8 cellular contexts compared by ENCODE assay signal in the genomic region with DNA sequence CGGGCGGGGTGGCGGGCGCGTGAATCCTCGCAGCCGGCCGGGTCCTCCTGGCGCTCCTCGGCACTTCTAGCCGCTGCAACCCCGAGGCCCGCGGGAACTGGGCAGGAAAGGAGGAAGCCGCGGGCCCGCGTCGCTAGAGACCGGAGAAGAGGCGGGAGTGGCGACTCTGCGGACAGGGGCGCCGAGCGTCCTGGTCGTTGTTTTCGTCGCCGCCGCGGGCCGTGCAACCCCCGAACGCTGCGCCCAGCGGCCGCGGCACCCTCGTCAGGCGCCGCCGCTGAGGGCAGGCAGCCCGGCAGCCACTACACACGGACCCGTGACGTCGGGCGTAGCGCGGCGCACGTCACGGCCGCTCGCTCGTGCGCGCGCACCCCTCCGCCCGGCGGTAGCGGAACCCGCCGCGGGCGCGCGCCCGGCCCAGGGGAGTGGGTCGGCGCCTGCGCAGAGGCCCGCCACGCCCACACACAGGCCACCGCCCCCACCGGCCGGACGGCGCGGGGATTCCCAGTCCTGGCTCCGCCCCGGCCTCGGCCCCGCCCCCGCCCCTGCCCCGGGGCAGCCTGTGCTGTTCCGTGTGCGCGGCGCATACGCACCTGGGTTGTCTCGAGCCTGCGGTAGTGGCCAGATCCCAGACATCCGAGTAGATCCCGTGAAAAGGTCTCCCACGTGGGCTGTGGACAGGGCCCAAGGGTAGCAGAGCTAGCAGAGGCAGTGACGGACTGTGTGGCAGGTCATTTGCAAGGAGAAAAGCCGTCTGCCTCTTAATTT. TPM values are rescaled to one million over a fixed set of nuclear protein-coding genes. Genes with fewer than 3 reads are reported as not detected.
A peak's percentile ranks its signal among the peaks of the same experiment; 100 is the strongest.
DNase-seq lines count a peak whose midpoint lies in the region; ATAC-seq, FAIRE-seq and TF ChIP-seq lines count a peak whose summit lies in the region.

A gene with protein sequence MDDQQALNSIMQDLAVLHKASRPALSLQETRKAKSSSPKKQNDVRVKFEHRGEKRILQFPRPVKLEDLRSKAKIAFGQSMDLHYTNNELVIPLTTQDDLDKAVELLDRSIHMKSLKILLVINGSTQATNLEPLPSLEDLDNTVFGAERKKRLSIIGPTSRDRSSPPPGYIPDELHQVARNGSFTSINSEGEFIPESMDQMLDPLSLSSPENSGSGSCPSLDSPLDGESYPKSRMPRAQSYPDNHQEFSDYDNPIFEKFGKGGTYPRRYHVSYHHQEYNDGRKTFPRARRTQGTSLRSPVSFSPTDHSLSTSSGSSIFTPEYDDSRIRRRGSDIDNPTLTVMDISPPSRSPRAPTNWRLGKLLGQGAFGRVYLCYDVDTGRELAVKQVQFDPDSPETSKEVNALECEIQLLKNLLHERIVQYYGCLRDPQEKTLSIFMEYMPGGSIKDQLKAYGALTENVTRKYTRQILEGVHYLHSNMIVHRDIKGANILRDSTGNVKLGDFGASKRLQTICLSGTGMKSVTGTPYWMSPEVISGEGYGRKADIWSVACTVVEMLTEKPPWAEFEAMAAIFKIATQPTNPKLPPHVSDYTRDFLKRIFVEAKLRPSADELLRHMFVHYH (minus strand): TSS at position 321 of the 768 bp plus-strand sequence. CDS start 44,846 bp downstream, outside the sequence.

- TF ChIP-seq CTCF in Calu3 (IDR thresholded peaks at IDR 0.05; ENCODE audit: unreplicated experiment) = no peak
- no peak for TF ChIP-seq CTCF in OCI-LY1 (IDR thresholded peaks at IDR 0.05; ENCODE audit: low read length)
- no peak for TF ChIP-seq CTCF in endothelial cell of umbilical vein (IDR thresholded peaks at IDR 0.05; ENCODE audit: extremely low read depth in 1 of 2, insufficient read depth in 1 of 2, low read depth in 1 of 2, low read length in 2 of 2)

- TF ChIP-seq POLR2A in endothelial cell of umbilical vein (IDR thresholded peaks at IDR 0.05; ENCODE audit: low read depth, low read length) = peak; percentile 83

- H3K4me3 Mint-ChIP-seq in Calu3 (ENCODE audit: low read depth, unreplicated experiment) = peak within 1 kb of the TSS; percentile 88

- CTCF ChIA-PET in Calu3 (lab: Charles Lee) (interaction anchor here (1.0 to 1.7 kb wide), 3 partner anchors 12 to 22 kb away, joined by 3 to 7 read pairs (median 3); no protein-coding TSS in a partner anchor), endothelial cell of umbilical vein (lab: Charles Lee) (interaction anchor here (0.7 to 1.2 kb wide), 3 partner anchors 14 to 28 kb away, joined by 3 to 4 read pairs (median 4); no protein-coding TSS in a partner anchor)

- H3K9me3 ChIP-seq in HUES6 (ENCODE audit: control insufficient read depth, insufficient read depth, low read depth, low read length) = no peaks in the 10 kb centered on the region
- H3K9me3 ChIP-seq in OCI-LY1 (ENCODE audit: low read length) = no peaks in the 10 kb centered on the region
- no peaks in the 10 kb centered on the region for H3K9me3 ChIP-seq in endothelial cell of umbilical vein (replicated peaks; ENCODE audit: control insufficient read depth, insufficient read depth, low read length)

- intact Hi-C loops in Calu3 (cut with micrococcal nuclease; ENCODE audit: unreplicated experiment) (no loop called here), endothelial cell of umbilical vein (cut with micrococcal nuclease) (loop anchor here (1.0 to 5.0 kb wide), 4 partner anchors 10 to 323 kb away; no protein-coding TSS in a partner anchor)

- H3K4me3 ChIP-seq in HUES6 (ENCODE audit: low read depth, low read length) = peak within 1 kb of the TSS; percentile 87
- peak within 1 kb of the TSS; percentile 89 for H3K4me3 ChIP-seq in OCI-LY1 (ENCODE audit: low read depth, low read length, poor library complexity, severe bottlenecking)
- H3K4me3 ChIP-seq in endothelial cell of umbilical vein (replicated peaks in 1 of 3; ENCODE audit: insufficient read depth in 1 of 3, low read depth in 1 of 3, low read length in 3 of 3) = peak within 1 kb of the TSS; percentile 69 to 77 (median 75)

- H3K36me3 ChIP-seq in HUES6 (ENCODE audit: control insufficient read depth, insufficient read depth, low read length) (no peaks in the 10 kb centered on the region), OCI-LY1 (ENCODE audit: insufficient read depth, low read length) (no peaks in the 10 kb centered on the region), endothelial cell of umbilical vein (ENCODE audit: control insufficient read depth in 2 of 2, extremely low read depth in 1 of 2, insufficient read depth in 2 of 2, low read length in 2 of 2) (no peaks in the 10 kb centered on the region)

- peak within 1 kb of the TSS; percentile 81 for H3K27ac Mint-ChIP-seq in Calu3 (ENCODE audit: unreplicated experiment)

- dilution Hi-C loops in endothelial cell of umbilical vein (cut with MboI; ENCODE audit: extremely low pct_ligation_motif_present, low sequenced_read_pairs) = no loop called here

- H3K4me1 ChIP-seq in HUES6 (ENCODE audit: control insufficient read depth, insufficient read depth, low read length) = peaks cover 9% of the 10 kb centered on the region
- peaks cover 48% of the 10 kb centered on the region for H3K4me1 ChIP-seq in OCI-LY1 (ENCODE audit: insufficient read depth, low read length, severe bottlenecking)
- H3K4me1 ChIP-seq in endothelial cell of umbilical vein (ENCODE audit: control insufficient read depth, extremely low read depth, insufficient read depth, low read length) = peaks cover 24% of the 10 kb centered on the region

- peak within 1 kb of the TSS; percentile 93 for H3K27ac ChIP-seq in HUES6 (ENCODE audit: low read depth, low read length)
- peak within 1 kb of the TSS; percentile 95 for H3K27ac ChIP-seq in OCI-LY1 (ENCODE audit: low read depth, low read length, poor library complexity, severe bottlenecking)
- peak within 1 kb of the TSS; percentile 94 for H3K27ac ChIP-seq in endothelial cell of umbilical vein (ENCODE audit: insufficient read depth, low read depth, low read length)

- H3K9ac ChIP-seq in HUES6 (ENCODE audit: low read length) (peak within 1 kb of the TSS; percentile 88), OCI-LY1 (ENCODE audit: low read length) (peak within 1 kb of the TSS; percentile 98), endothelial cell of umbilical vein (replicated peaks; ENCODE audit: extremely low read depth, insufficient read depth, low read length) (peak within 1 kb of the TSS; percentile 98)

- H4K20me1 ChIP-seq in OCI-LY1 (ENCODE audit: insufficient read depth, low read length) (no peaks in the 10 kb centered on the region), endothelial cell of umbilical vein (replicated peaks; ENCODE audit: control insufficient read depth, extremely low read depth, insufficient read depth, low read length) (no peaks in the 10 kb centered on the region)

- no peaks in the 10 kb centered on the region for H3K27me3 Mint-ChIP-seq in Calu3 (ENCODE audit: unreplicated experiment)

- H3K4me1 Mint-ChIP-seq in Calu3 (ENCODE audit: low read depth, unreplicated experiment) = peaks cover 28% of the 10 kb centered on the region

- peaks cover 25% of the 10 kb centered on the region for H3K36me3 Mint-ChIP-seq in Calu3 (ENCODE audit: insufficient read depth, unreplicated experiment)

- FAIRE-seq in endothelial cell of umbilical vein (lab: Jason Lieb, UNC) = peak; percentile 90

- no peaks in the 10 kb centered on the region for H3K9me1 ChIP-seq in endothelial cell of umbilical vein (replicated peaks; ENCODE audit: control insufficient read depth, extremely low read depth, insufficient read depth, low read length)

- H3K27me3 ChIP-seq in HUES6 (ENCODE audit: control insufficient read depth, insufficient read depth, low read length) = no peaks in the 10 kb centered on the region
- no peaks in the 10 kb centered on the region for H3K27me3 ChIP-seq in OCI-LY1 (ENCODE audit: insufficient read depth, low read length)
- H3K27me3 ChIP-seq in endothelial cell of umbilical vein (ENCODE audit: control insufficient read depth in 2 of 2, insufficient read depth in 2 of 2, low read length in 2 of 2) = no peaks in the 10 kb centered on the region

- H3K9me2 ChIP-seq in OCI-LY1 (ENCODE audit: low read depth, low read length) = no peaks in the 10 kb centered on the region

- DNase-seq in Calu3 (peak; percentile 96), activated T-cell treated with anti-CD3 and anti-CD28 coated beads for 1 hour (ENCODE audit: low read depth) (peak; percentile 97), endothelial cell of umbilical vein (ENCODE audit: low read depth, low spot score) (peak; percentile 91), middle frontal gyrus (ENCODE audit: extremely low spot score, low spot score) (peak; percentile 88)
- DNase-seq in stimulated activated CD8-positive, alpha-beta memory T cell treated with anti-CD3 and anti-CD28 coated beads, Interleukin-2, amount 100 ng/mL, for 1 hour (ENCODE audit: low read depth in 2 of 2) = peak; percentile 93 to 96

- no TSS peak for BruUV-seq in Calu3 (replicated peaks; lab: Mats Ljungman, UMichigan)
- BruUV-seq in endothelial cell of umbilical vein (replicated peaks; lab: Mats Ljungman, UMichigan) = no TSS peak

- peaks cover 35% of the 10 kb centered on the region for H3K79me2 ChIP-seq in OCI-LY1 (ENCODE audit: insufficient read depth, low read length)
- H3K79me2 ChIP-seq in endothelial cell of umbilical vein (ENCODE audit: control insufficient read depth, insufficient read depth, low read length) = peaks cover 35% of the 10 kb centered on the region

- peak; percentile 70 for ATAC-seq in GM21423 (IDR thresholded peaks at IDR 0.05; ENCODE audit: unreplicated experiment)

- H2AFZ ChIP-seq in OCI-LY1 (ENCODE audit: low read length) = no peak within 1 kb of the TSS
- peak within 1 kb of the TSS; percentile 98 for H2AFZ ChIP-seq in endothelial cell of umbilical vein (ENCODE audit: low read depth, low read length)

- POLR2A ChIA-PET in endothelial cell of umbilical vein (lab: Charles Lee) = no interaction called here

- H3K4me2 ChIP-seq in OCI-LY1 (ENCODE audit: low read length) = peak within 1 kb of the TSS; percentile 88
- peak within 1 kb of the TSS; percentile 87 for H3K4me2 ChIP-seq in endothelial cell of umbilical vein (ENCODE audit: insufficient read depth, low read length)

- H3F3A ChIP-seq in OCI-LY1 (ENCODE audit: insufficient read depth, low read length) = no peaks in the 10 kb centered on the region; the same call in 1 of the 2 replicates

- no peaks in the 10 kb centered on the region for H3K9me3 Mint-ChIP-seq in Calu3 (ENCODE audit: low read depth, unreplicated experiment)

TF ChIP-seq in endothelial cell of umbilical vein, 7 proteins besides CTCF, POLR2A, EP300 and RAD21 (continues in another document):
- TF ChIP-seq EZH2 (IDR thresholded peaks at IDR 0.05; ENCODE audit: borderline replicate concordance, low read depth, low read length, severe bottlenecking) (no peak), MYC (IDR thresholded peaks at IDR 0.05; ENCODE audit: low read depth, low read length) (no peak)

RNA-seq across cellular contexts. Expression of the gene that starts here (rescaled TPM):
- total RNA-seq in Calu3 (2022) = 60.4 and 60.9 TPM in 2 replicates
- total RNA-seq in endothelial cell of umbilical vein = 20.5 and 25.7 TPM in 2 replicates
- 2.6 and 3.4 TPM in 2 replicates for polyA plus RNA-seq in endothelial cell of umbilical vein
- polyA plus RNA-seq in endothelial cell of umbilical vein (2011; cell fraction: cytosol; rRNA removed) = 3.4 TPM in 2 replicates
- 11.8 and 12.3 TPM in 2 replicates for polyA plus RNA-seq in endothelial cell of umbilical vein (2011; cell fraction: nucleus; rRNA removed)
- 7.5 and 7.7 TPM in 2 replicates for polyA plus RNA-seq in endothelial cell of umbilical vein (2012)
- 14.2 and 20.6 TPM in 2 replicates for polyA minus RNA-seq in endothelial cell of umbilical vein
- 39.7 TPM for polyA minus RNA-seq in endothelial cell of umbilical vein (2011; cell fraction: cytosol; rRNA and poly(A)+ RNA removed)
- 20.2 and 21.3 TPM in 2 replicates for polyA minus RNA-seq in endothelial cell of umbilical vein (2011; cell fraction: nucleus; rRNA and poly(A)+ RNA removed)

Comparison
In these comparisons a context has a peak if more than half of its experiments do, and no peak if none do; other contexts are left out.
1. Peak in every context shown above with its lines: DNase-seq, ATAC-seq, H3K4me3 ChIP-seq and H3K27ac ChIP-seq.